Comparison of ENCODE assay signal across 19 cellular contexts in genomic region chr9:113139225-113139829, GRCh38.
"Had no signal": no experiment of that assay in that cellular context is flagged by ENCODE, and none has a peak within 500 bp of the region (broad histone marks: within the 10 kb centered on the region; RNA-seq: fewer than 3 reads in every experiment).

No MANE protein-coding gene starts in this region.

- H3K27me3 ChIP-seq: vagina had no signal

- H3K4me1 ChIP-seq: psoas muscle, transverse colon, vagina had no signal

- H3K36me3 Mint-ChIP-seq: brain; immature natural killer cell; stimulated activated memory B cell treated with anti-CD40 and anti-IgM and Interleukin-4, amounts not matched to agents 10 μg/mL and 1 μg/mL and 100 μg/mL, for 72 hours had no signal

- H3K27ac ChIP-seq: neutrophil, psoas muscle, transverse colon, vagina had no signal

- H3K4me3 ChIP-seq: lung, psoas muscle, transverse colon, vagina had no signal

- H3K9me3 ChIP-seq: neutrophil, psoas muscle, transverse colon, vagina had no signal

- ATAC-seq: activated naive CD4-positive, alpha-beta T cell treated with anti-CD3 and anti-CD28 coated beads, Interleukin-2, amount 50 U/mL, for 72 hours; activated T-cell treated with anti-CD3 and anti-CD28 coated beads, Interleukin-2, amount 50 U/mL, for 4 hours; left colon; naive thymus-derived CD8-positive, alpha-beta T cell; psoas muscle; stimulated activated memory B cell treated with anti-CD40 and anti-IgM and Interleukin-4, amounts not matched to agents 10 μg/mL and 1 μg/mL and 100 μg/mL, for 72 hours; T-helper 17 cell had no signal

- H3K27ac Mint-ChIP-seq: activated CD4-positive, alpha-beta memory T cell treated with anti-CD3 and anti-CD28 coated beads, Interleukin-2, amount 10 ng/mL, durations not matched to agents 7 days and 5 days; activated naive CD4-positive, alpha-beta T cell treated with anti-CD3 and anti-CD28 coated beads, Interleukin-2, amount 50 U/mL, for 72 hours; brain; dendritic cell treated with granulocyte-macrophage colony-stimulating factor and Interleukin-4, amounts not matched to agents 40 ng/mL and 50 ng/mL, for 4 days; endodermal cell; immature natural killer cell; naive thymus-derived CD8-positive, alpha-beta T cell; stimulated activated memory B cell treated with anti-CD40 and anti-IgM and Interleukin-4, amounts not matched to agents 10 μg/mL and 1 μg/mL and 100 μg/mL, for 72 hours; T-helper 17 cell had no signal

- H3K36me3 ChIP-seq: neutrophil, transverse colon, vagina had no signal

- H3K4me3 Mint-ChIP-seq: activated CD4-positive, alpha-beta memory T cell treated with anti-CD3 and anti-CD28 coated beads, Interleukin-2, amount 10 ng/mL, durations not matched to agents 7 days and 5 days; activated T-cell treated with anti-CD3 and anti-CD28 coated beads, Interleukin-2, amount 50 U/mL, for 4 hours; brain; dendritic cell treated with granulocyte-macrophage colony-stimulating factor and Interleukin-4, amounts not matched to agents 40 ng/mL and 50 ng/mL, for 4 days; endodermal cell; immature natural killer cell; naive thymus-derived CD8-positive, alpha-beta T cell; stimulated activated memory B cell treated with anti-CD40 and anti-IgM and Interleukin-4, amounts not matched to agents 10 μg/mL and 1 μg/mL and 100 μg/mL, for 72 hours; T-helper 17 cell had no signal

- H3K4me1 Mint-ChIP-seq: activated CD4-positive, alpha-beta memory T cell treated with anti-CD3 and anti-CD28 coated beads, Interleukin-2, amount 10 ng/mL, durations not matched to agents 7 days and 5 days; brain; endodermal cell; immature natural killer cell; naive thymus-derived CD8-positive, alpha-beta T cell; stimulated activated memory B cell treated with anti-CD40 and anti-IgM and Interleukin-4, amounts not matched to agents 10 μg/mL and 1 μg/mL and 100 μg/mL, for 72 hours; T-helper 17 cell had no signal

- DNase-seq: activated CD4-positive, alpha-beta memory T cell treated with anti-CD3 and anti-CD28 coated beads, Interleukin-2, amount 10 ng/mL, durations not matched to agents 7 days and 5 days; activated CD4-positive, alpha-beta T cell treated with anti-CD3 and anti-CD28 coated beads for 4 hours; activated effector memory CD4-positive, alpha-beta T cell treated with anti-CD3 and anti-CD28 coated beads, Interleukin-2, amount 50 U/mL, for 16 hours; activated T-cell treated with anti-CD3 and anti-CD28 coated beads, Interleukin-2, amount 50 U/mL, for 4 hours; endodermal cell; immature natural killer cell; left colon; naive thymus-derived CD8-positive, alpha-beta T cell; psoas muscle; SHP77 treated with DMSO at 0.1 percent for 48 hours; T-helper 17 cell; transverse colon had no signal
